ENCODE assay signal across 8 cellular contexts in genomic region chr19:17327654-17328516, GRCh38. TPM values are rescaled to one million over a fixed set of nuclear protein-coding genes. Genes with fewer than 3 reads are reported as not detected.
DNase-seq lines count a peak whose midpoint lies in the region; ATAC-seq and TF ChIP-seq lines count a peak whose summit lies in the region.

No MANE protein-coding gene starts in this region.

- H3K36me3 Mint-ChIP-seq in Caco-2 (ENCODE audit: insufficient read depth, unreplicated experiment), result peaks cover 24% of the 10 kb centered on the region
- H3K36me3 Mint-ChIP-seq in activated naive CD4-positive, alpha-beta T cell treated with anti-CD3 and anti-CD28 coated beads, Interleukin-2, amount 50 U/mL, for 72 hours, result peaks cover 0 to 4% of the 10 kb centered on the region in 2 donors

- no peaks in the 10 kb centered on the region for H3K79me2 ChIP-seq in OCI-LY1 (ENCODE audit: insufficient read depth, low read length)

- BruUV-seq in Caco-2 (replicated peaks; lab: Mats Ljungman, UMichigan), result TSS peak; percentile 42

- H3K27ac Mint-ChIP-seq in Caco-2 (ENCODE audit: unreplicated experiment), result peak overlapping the region; percentile 50
- peak overlapping the region in 1 of 2 donors; percentile 36 for H3K27ac Mint-ChIP-seq in activated naive CD4-positive, alpha-beta T cell treated with anti-CD3 and anti-CD28 coated beads, Interleukin-2, amount 50 U/mL, for 72 hours

- peak; percentile 57 to 69 for ATAC-seq in activated naive CD4-positive, alpha-beta T cell treated with anti-CD3 and anti-CD28 coated beads, Interleukin-2, amount 50 U/mL, for 72 hours
- ATAC-seq in GM18498 (IDR thresholded peaks at IDR 0.05; ENCODE audit: unreplicated experiment), result no peak
- ATAC-seq in HG03135 (IDR thresholded peaks at IDR 0.05; ENCODE audit: unreplicated experiment), result no peak

- H3K27ac ChIP-seq in OCI-LY1 (ENCODE audit: low read depth, low read length, poor library complexity, severe bottlenecking), result no peak overlapping the region
- H3K27ac ChIP-seq in iPS-18a (ENCODE audit: low read length), result no peak overlapping the region

- intact Hi-C loops in Caco-2 (cut with micrococcal nuclease; ENCODE audit: unreplicated experiment), result loop anchor here (5.0 kb wide), 1 partner anchor 36 kb away; no protein-coding TSS in a partner anchor

- CTCF ChIA-PET in Caco-2 (lab: Charles Lee), result interaction anchor here (0.6 to 1.7 kb wide), 3 partner anchors 19 to 177 kb away, joined by 3 to 13 read pairs (median 7); partner anchors contain the start of genes DDA1 and MRPL34

- POLR2A ChIA-PET in Caco-2 (lab: Charles Lee), result interaction anchor here (0.6 to 2.9 kb wide), 3 partner anchors 18 to 1177 kb away, joined by 3 to 17 read pairs (median 3); partner anchors contain the start of gene DDA1

- H3K4me2 ChIP-seq in OCI-LY1 (ENCODE audit: low read length), result peak overlapping the region; percentile 52

- TF ChIP-seq CTCF in Caco-2 (IDR thresholded peaks at IDR 0.05; ENCODE audit: insufficient read depth in 1 of 2, low read depth in 1 of 2, low read length in 1 of 2, severe bottlenecking in 1 of 2, unreplicated experiment in 1 of 2), result peak in 1 of 2 experiments; percentile 36
- peak; percentile 31; the same call in 1 of the 2 replicates for TF ChIP-seq CTCF in OCI-LY1 (IDR thresholded peaks at IDR 0.05; ENCODE audit: low read length)

- H3K36me3 ChIP-seq in Caco-2 (ENCODE audit: control insufficient read depth, insufficient read depth, low read length), result peaks cover 1% of the 10 kb centered on the region
- H3K36me3 ChIP-seq in OCI-LY1 (ENCODE audit: insufficient read depth, low read length), result peaks cover 2% of the 10 kb centered on the region; the same call in 1 of the 2 replicates
- no peaks in the 10 kb centered on the region for H3K36me3 ChIP-seq in iPS-18a (ENCODE audit: control insufficient read depth, low read depth, low read length)

- DNase-seq in Caco-2 (peak; percentile 74 to 86), Kasumi-1 (lab: John Stamatoyannopoulos, UW) (no peak)
- peak in 1 of 2 donors; percentile 48 for DNase-seq in activated naive CD4-positive, alpha-beta T cell treated with anti-CD3 and anti-CD28 coated beads, Interleukin-2, amount 50 U/mL, for 72 hours (ENCODE audit: low spot score in 2 of 2)
- DNase-seq in stimulated activated CD4-positive, alpha-beta T cell treated with anti-CD3 and anti-CD28 coated beads, Interleukin-2, amount 100 ng/mL, for 48 hours, result peak; percentile 43 to 52

- no peaks in the 10 kb centered on the region for H3K27me3 ChIP-seq in Caco-2 (replicated peaks; ENCODE audit: control insufficient read depth, insufficient read depth, low read length)
- H3K27me3 ChIP-seq in OCI-LY1 (ENCODE audit: insufficient read depth, low read length), result no peaks in the 10 kb centered on the region; the same call in 1 of the 2 replicates
- peaks cover 9% of the 10 kb centered on the region for H3K27me3 ChIP-seq in iPS-18a (ENCODE audit: control insufficient read depth, insufficient read depth, low read length)

- H2AFZ ChIP-seq in OCI-LY1 (ENCODE audit: low read length), result no peak overlapping the region

- H3K4me3 Mint-ChIP-seq in Caco-2 (ENCODE audit: unreplicated experiment), result peak overlapping the region; percentile 75

- peaks cover 20% of the 10 kb centered on the region for H3K4me1 ChIP-seq in Caco-2
- H3K4me1 ChIP-seq in OCI-LY1 (ENCODE audit: insufficient read depth, low read length, severe bottlenecking), result peaks cover 6% of the 10 kb centered on the region
- H3K4me1 ChIP-seq in iPS-18a (ENCODE audit: control insufficient read depth, low read depth, low read length), result no peaks in the 10 kb centered on the region

- no peaks in the 10 kb centered on the region for H3F3A ChIP-seq in OCI-LY1 (ENCODE audit: insufficient read depth, low read length)

- H3K9me3 Mint-ChIP-seq in Caco-2 (ENCODE audit: unreplicated experiment), result no peaks in the 10 kb centered on the region
- no peaks in the 10 kb centered on the region for H3K9me3 Mint-ChIP-seq in activated naive CD4-positive, alpha-beta T cell treated with anti-CD3 and anti-CD28 coated beads, Interleukin-2, amount 50 U/mL, for 72 hours

- H3K4me1 Mint-ChIP-seq in Caco-2 (ENCODE audit: low read depth, unreplicated experiment), result no peaks in the 10 kb centered on the region

- H3K9me2 ChIP-seq in OCI-LY1 (ENCODE audit: low read depth, low read length), result no peaks in the 10 kb centered on the region

- no peak overlapping the region for H3K9ac ChIP-seq in OCI-LY1 (ENCODE audit: low read length)
- H3K9ac ChIP-seq in iPS-18a (ENCODE audit: low read length), result peak overlapping the region; percentile 79

- H4K20me1 ChIP-seq in OCI-LY1 (ENCODE audit: insufficient read depth, low read length), result no peaks in the 10 kb centered on the region

- H3K27me3 Mint-ChIP-seq in Caco-2 (ENCODE audit: insufficient read depth, unreplicated experiment), result no peaks in the 10 kb centered on the region

- H3K9me3 ChIP-seq in Caco-2, result no peaks in the 10 kb centered on the region
- H3K9me3 ChIP-seq in OCI-LY1 (ENCODE audit: low read length), result no peaks in the 10 kb centered on the region
- no peaks in the 10 kb centered on the region for H3K9me3 ChIP-seq in iPS-18a (ENCODE audit: control insufficient read depth, low read depth, low read length)

- H3K4me3 ChIP-seq in Caco-2 (ENCODE audit: low read depth, low read length) (peak overlapping the region; percentile 57), OCI-LY1 (ENCODE audit: low read depth, low read length, poor library complexity, severe bottlenecking) (no peak overlapping the region), iPS-18a (ENCODE audit: low read length) (peak overlapping the region; percentile 77)

RNA-seq across cellular contexts. Expression of gene ANO8, which starts 6.8 kb away (rescaled TPM):
- total RNA-seq in Caco-2 (2022), result 11.5 TPM in 2 replicates
- total RNA-seq in activated naive CD4-positive, alpha-beta T cell treated with anti-CD3 and anti-CD28 coated beads, Interleukin-2, amount 50 U/mL, for 72 hours, result 1 to 10 TPM; 4.5 to 7.2 TPM

RNA-seq across cellular contexts. Expression of gene GTPBP3, which starts 9.5 kb away (rescaled TPM):
- 50.1 and 50.7 TPM in 2 replicates for total RNA-seq in Caco-2 (2022)
- 10 to 100 TPM; 11.1 to 46.1 TPM for total RNA-seq in activated naive CD4-positive, alpha-beta T cell treated with anti-CD3 and anti-CD28 coated beads, Interleukin-2, amount 50 U/mL, for 72 hours

RNA-seq across cellular contexts. Expression of gene DDA1, which starts 18.5 kb away (rescaled TPM):
- 43.8 and 55.6 TPM in 2 replicates for total RNA-seq in Caco-2 (2022)
- total RNA-seq in activated naive CD4-positive, alpha-beta T cell treated with anti-CD3 and anti-CD28 coated beads, Interleukin-2, amount 50 U/mL, for 72 hours, result 10 to 100 TPM; 30.0 to 39.7 TPM

RNA-seq across cellular contexts. Expression of gene MRPL34, which starts 22.2 kb away (rescaled TPM):
- 78.9 and 88.5 TPM in 2 replicates for total RNA-seq in Caco-2 (2022)
- total RNA-seq in activated naive CD4-positive, alpha-beta T cell treated with anti-CD3 and anti-CD28 coated beads, Interleukin-2, amount 50 U/mL, for 72 hours, result 100 to 1,000 TPM in 1 of 2 donors, 10 to 100 TPM in 1; 70.2 to 100 TPM

RNA-seq across cellular contexts. Expression of gene ABHD8, which starts 24.7 kb away (rescaled TPM):
- total RNA-seq in Caco-2 (2022), result 9.4 and 11.3 TPM in 2 replicates
- 10 to 100 TPM; 10.4 to 10.5 TPM for total RNA-seq in activated naive CD4-positive, alpha-beta T cell treated with anti-CD3 and anti-CD28 coated beads, Interleukin-2, amount 50 U/mL, for 72 hours

Comparison
In these comparisons a context has a peak if more than half of its experiments do, and no peak if none do; other contexts are left out.
1. DNase-seq: peak in Caco-2 (2 of 2) and stimulated activated CD4-positive, alpha-beta T cell treated with anti-CD3 and anti-CD28 coated beads, Interleukin-2, amount 100 ng/mL, for 48 hours (2 of 2); none in Kasumi-1 (0 of 2).
2. ATAC-seq: peak in activated naive CD4-positive, alpha-beta T cell treated with anti-CD3 and anti-CD28 coated beads, Interleukin-2, amount 50 U/mL, for 72 hours (2 of 2); none in GM18498 (single experiment) and HG03135 (single experiment).